23 cellular contexts compared by ENCODE assay signal in genomic region chr11:72528121-72528520, GRCh38.
"Had no signal": no experiment of that assay in that cellular context is flagged by ENCODE, and none has a peak within 500 bp of the region (broad histone marks: within the 10 kb centered on the region; RNA-seq: fewer than 3 reads in every experiment).

No MANE protein-coding gene starts in this region.

- H3K36me3 ChIP-seq: left ventricle myocardium inferior, lower lobe of right lung, neutrophil, spleen, tibial artery, upper lobe of left lung, uterus had no signal

- DNase-seq: effector CD4-positive, alpha-beta T cell; endodermal cell; foreskin keratinocyte; head of caudate nucleus; kidney; left cardiac atrium; left ventricle myocardium inferior; lower lobe of right lung; mesenchymal stem cell; naive thymus-derived CD4-positive, alpha-beta T cell; posterior cingulate gyrus; spleen; stimulated activated CD4-positive, alpha-beta T cell treated with anti-CD3 and anti-CD28 coated beads, Interleukin-15, amount 100 ng/mL, for 24 hours; stimulated activated CD4-positive, alpha-beta T cell treated with anti-CD3 and anti-CD28 coated beads, Interleukin-1b, Interleukin-23, amount 100 ng/mL, for 48 hours; stimulated activated CD4-positive, alpha-beta T cell treated with anti-CD3 and anti-CD28 coated beads, Interleukin-4, amount 100 ng/mL, for 24 hours; tibial artery; upper lobe of left lung; uterus had no signal

- H3K27me3 ChIP-seq: foreskin keratinocyte, hepatocyte, upper lobe of left lung, uterus had no signal

- H3K4me3 ChIP-seq: coronary artery, hepatocyte, left ventricle myocardium inferior, lower lobe of right lung, spleen, tibial artery, upper lobe of left lung, uterus had no signal

- H3K9me3 ChIP-seq: left ventricle myocardium inferior, lower lobe of right lung, neutrophil, spleen, tibial artery, upper lobe of left lung, uterus had no signal

- H3K79me2 ChIP-seq: hepatocyte had no signal

- H3K4me2 ChIP-seq: hepatocyte had no signal

- H3K27ac ChIP-seq: coronary artery, foreskin keratinocyte, hepatocyte, left ventricle myocardium inferior, lower lobe of right lung, neutrophil, spleen, tibial artery, upper lobe of left lung, uterus had no signal

- H3K4me1 ChIP-seq: left ventricle myocardium inferior, lower lobe of right lung, spleen, tibial artery, upper lobe of left lung, uterus had no signal

- H2AFZ ChIP-seq: hepatocyte had no signal

- ATAC-seq: foreskin keratinocyte; left cardiac atrium; lower lobe of right lung; naive thymus-derived CD4-positive, alpha-beta T cell; sciatic nerve; stimulated activated memory B cell treated with anti-CD40 and anti-IgM and Interleukin-4, amounts not matched to agents 10 μg/mL and 1 μg/mL and 100 μg/mL, for 72 hours had no signal
